In the genomic region with DNA sequence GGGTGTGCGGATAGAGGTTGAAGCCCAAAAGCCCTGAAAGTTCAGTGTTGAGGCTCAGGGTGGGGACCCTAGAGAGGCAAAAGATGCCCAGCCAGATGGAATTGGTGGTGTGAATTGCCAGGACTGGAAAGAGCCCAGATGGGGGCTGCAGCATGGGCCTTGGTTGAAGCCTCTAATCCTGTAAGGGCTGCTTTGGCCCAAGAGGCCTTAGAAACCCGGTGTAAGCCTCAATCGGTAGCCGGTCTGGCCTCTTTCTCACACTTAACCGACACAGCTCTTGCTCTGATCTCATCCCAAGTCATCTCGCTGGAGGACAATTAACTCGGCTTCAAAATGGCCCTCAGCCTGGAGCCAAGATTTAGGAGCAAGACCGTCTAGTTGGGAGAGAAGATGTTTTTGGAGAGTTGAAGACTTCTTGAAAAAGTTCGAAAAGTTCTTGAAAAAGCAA, we compare ENCODE assay signal across 8 cellular contexts. TPM values are rescaled to one million over a fixed set of nuclear protein-coding genes. Genes with fewer than 3 reads are reported as not detected.
DNase-seq lines count a peak whose midpoint lies in the region; ATAC-seq and TF ChIP-seq lines count a peak whose summit lies in the region.

No MANE protein-coding gene starts in this region.

- TF ChIP-seq CTCF in A673 (conservative IDR thresholded peaks at IDR 0.05; ENCODE audit: low read depth, low read length): no peak
- no peak for TF ChIP-seq CTCF in foreskin fibroblast (IDR thresholded peaks at IDR 0.05; ENCODE audit: low read depth, low read length)
- TF ChIP-seq CTCF in progenitor cell of endocrine pancreas (IDR thresholded peaks at IDR 0.05; ENCODE audit: unreplicated experiment): no peak

- peaks cover 22% of the 10 kb centered on the region for H3K4me1 Mint-ChIP-seq in progenitor cell of endocrine pancreas (ENCODE audit: low read depth)

- no peaks in the 10 kb centered on the region for H3K9me3 ChIP-seq in A673 (ENCODE audit: low read depth, low read length, poor library complexity, severe bottlenecking)
- H3K9me3 ChIP-seq in HUES48 (ENCODE audit: control insufficient read depth, insufficient read depth, low read length): no peaks in the 10 kb centered on the region

- H3K4me3 ChIP-seq in A673 (ENCODE audit: low read depth, low read length, poor library complexity, severe bottlenecking) (peak overlapping the region; percentile 93), HUES48 (ENCODE audit: low read depth, low read length) (peak overlapping the region; percentile 91), foreskin fibroblast (ENCODE audit: low read depth in 1 of 2, low read length in 2 of 2) (peak overlapping the region; percentile 99 to 100)

- POLR2A ChIA-PET in A673 (lab: Charles Lee; ENCODE audit: low non-redundant PET): interaction anchor here (0.7 kb wide), 1 partner anchor 1960 kb away, joined by 8 read pairs; no protein-coding TSS in a partner anchor

- intact Hi-C loops in A673 (cut with micrococcal nuclease; ENCODE audit: unreplicated experiment): no loop called here

- H3K9me3 Mint-ChIP-seq in progenitor cell of endocrine pancreas (ENCODE audit: low read depth): no peaks in the 10 kb centered on the region

- peaks cover 31% of the 10 kb centered on the region for H3K36me3 ChIP-seq in A673 (ENCODE audit: insufficient read depth, low read length, poor library complexity, severe bottlenecking)
- peaks cover 38% of the 10 kb centered on the region for H3K36me3 ChIP-seq in HUES48 (ENCODE audit: control insufficient read depth, insufficient read depth, low read length)

- H3K27me3 ChIP-seq in A673 (replicated peaks; ENCODE audit: insufficient read depth, low read depth, low read length, poor library complexity) (no peaks in the 10 kb centered on the region), HUES48 (ENCODE audit: control insufficient read depth, insufficient read depth, low read length) (no peaks in the 10 kb centered on the region)

- H3K36me3 Mint-ChIP-seq in progenitor cell of endocrine pancreas (ENCODE audit: insufficient read depth): peaks cover 12% of the 10 kb centered on the region

- CTCF ChIA-PET in A673 (lab: Charles Lee): interaction anchor here (1.5 kb wide), 1 partner anchor 33 kb away, joined by 3 read pairs; no protein-coding TSS in a partner anchor

- H3K27me3 Mint-ChIP-seq in progenitor cell of endocrine pancreas: no peaks in the 10 kb centered on the region

- H3K27ac Mint-ChIP-seq in progenitor cell of endocrine pancreas: peak overlapping the region; percentile 94

- H3K4me1 ChIP-seq in A673 (ENCODE audit: insufficient read depth, low read length, poor library complexity, severe bottlenecking) (peaks cover 20% of the 10 kb centered on the region), HUES48 (ENCODE audit: control insufficient read depth, insufficient read depth, low read length) (peaks cover 23% of the 10 kb centered on the region)

- DNase-seq in A673 (ENCODE audit: low spot score) (peak; percentile 71), activated T-cell treated with anti-CD3 and anti-CD28 coated beads for 4 hours (peak; percentile 13), foreskin fibroblast (peak; percentile 67 to 81), progenitor cell of endocrine pancreas (ENCODE audit: low spot score, unreplicated experiment) (no peak), midbrain (lab: John Stamatoyannopoulos, UW) (no peak)

- H3K9ac ChIP-seq in HUES48 (ENCODE audit: low read depth, low read length): peak overlapping the region; percentile 99

- TSS peak; percentile 93 for BruUV-seq in A673 (replicated peaks; lab: Mats Ljungman, UMichigan)

- H3K27ac ChIP-seq in A673 (ENCODE audit: low read depth, low read length, poor library complexity, severe bottlenecking) (peak overlapping the region; percentile 100), HUES48 (ENCODE audit: low read depth, low read length) (peak overlapping the region; percentile 98)

- peak overlapping the region; percentile 84 for H3K4me3 Mint-ChIP-seq in progenitor cell of endocrine pancreas (ENCODE audit: low read depth)

- ATAC-seq in GM19397 (IDR thresholded peaks at IDR 0.05; ENCODE audit: unreplicated experiment) (no peak), HG03280 (IDR thresholded peaks at IDR 0.05; ENCODE audit: unreplicated experiment) (no peak)

RNA-seq across cellular contexts. Expression of gene TPM4, which starts 2.0 kb away (rescaled TPM):
- 438 and 476 TPM in 2 replicates for total RNA-seq in A673 (2021)
- total RNA-seq in progenitor cell of endocrine pancreas: 275 and 300 TPM in 2 replicates

RNA-seq across cellular contexts. Expression of gene RAB8A, which starts 33.4 kb away (rescaled TPM):
- 113 and 126 TPM in 2 replicates for total RNA-seq in A673 (2021)
- total RNA-seq in progenitor cell of endocrine pancreas: 65.5 and 67.5 TPM in 2 replicates

Comparison
In these comparisons a context has a peak if more than half of its experiments do, and no peak if none do; other contexts are left out.
1. DNase-seq: peak in A673 (single experiment), activated T-cell treated with anti-CD3 and anti-CD28 coated beads for 4 hours (single experiment) and foreskin fibroblast (2 of 2); none in progenitor cell of endocrine pancreas (single experiment) and midbrain (single experiment).
2. Peak in every context shown above with its lines, with median percentiles within 50 percentile points of each other: H3K4me3 ChIP-seq.